Comparison of ENCODE assay signal across 8 cellular contexts in the genomic region with DNA sequence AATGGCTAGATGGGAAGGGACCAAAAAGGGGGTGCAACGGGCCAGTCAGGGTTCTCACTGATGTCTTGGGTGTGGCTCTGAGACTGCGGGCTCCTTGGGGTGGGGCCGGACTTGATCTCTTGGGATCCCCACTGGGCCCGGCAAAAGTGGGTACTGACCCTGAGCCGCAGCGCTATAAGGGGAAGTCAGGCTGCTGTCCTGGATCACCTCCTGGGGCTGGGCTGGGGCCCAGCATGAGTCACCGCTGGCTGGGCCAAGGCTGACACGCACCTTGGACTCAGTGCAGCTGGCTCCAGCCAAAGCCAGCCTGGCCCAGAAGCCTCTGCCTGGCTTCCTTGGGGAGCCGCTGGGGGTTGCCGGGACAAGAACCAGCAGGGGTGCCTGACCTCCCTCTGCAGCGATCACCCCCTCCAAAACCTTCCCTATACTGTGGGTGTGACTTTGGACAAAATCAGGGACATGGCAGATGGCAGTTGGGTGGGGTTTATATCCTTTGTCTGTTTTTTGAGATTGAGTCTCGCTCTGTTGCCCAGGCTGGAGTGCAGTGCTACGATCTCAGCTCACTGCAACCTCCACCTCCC. TPM values are rescaled to one million over a fixed set of nuclear protein-coding genes. Genes with fewer than 3 reads are reported as not detected.
DNase-seq lines count a peak whose midpoint lies in the region; ATAC-seq and TF ChIP-seq lines count a peak whose summit lies in the region.

No MANE protein-coding gene starts in this region.

- H3K4me3 Mint-ChIP-seq in CD8-positive, alpha-beta T cell: no peak overlapping the region
- no peak overlapping the region for H3K4me3 Mint-ChIP-seq in stimulated activated naive CD8-positive, alpha-beta T cell treated with anti-CD3 and anti-CD28 coated beads, Interleukin-15, Interleukin-2, amounts not matched to agents 100 ng/mL and 50 ng/mL, for 24 hours
- no peak overlapping the region for H3K4me3 Mint-ChIP-seq in activated T-helper 1 cell treated with anti-CD3 and anti-CD28 coated beads, Interleukin-12 subunit alpha, Interleukin-12 subunit beta, Interleukin-2, Interleukin-4 antibody, amounts not matched to agents 30 ng/mL and 10 ng/mL and 1 ng/mL, durations not matched to agents 14 hours and 24 hours and 36 hours
- H3K4me3 Mint-ChIP-seq in nephron progenitor cell: no peak overlapping the region

- 5 to 22% methylated on average over 11 to 13 of the region's 13 CpGs for WGBS in body of pancreas, 2 donors

- no peak for ATAC-seq in CD8-positive, alpha-beta T cell
- peak; percentile 82 for ATAC-seq in body of pancreas
- no peak for ATAC-seq in GM19324 (IDR thresholded peaks at IDR 0.05; ENCODE audit: low FRiP score, unreplicated experiment)

- H3K27ac Mint-ChIP-seq in CD8-positive, alpha-beta T cell: peak overlapping the region; percentile 57
- peak overlapping the region; percentile 52 for H3K27ac Mint-ChIP-seq in stimulated activated naive CD8-positive, alpha-beta T cell treated with anti-CD3 and anti-CD28 coated beads, Interleukin-15, Interleukin-2, amounts not matched to agents 100 ng/mL and 50 ng/mL, for 24 hours
- no peak overlapping the region for H3K27ac Mint-ChIP-seq in activated T-helper 1 cell treated with anti-CD3 and anti-CD28 coated beads, Interleukin-12 subunit alpha, Interleukin-12 subunit beta, Interleukin-2, Interleukin-4 antibody, amounts not matched to agents 30 ng/mL and 10 ng/mL and 1 ng/mL, durations not matched to agents 14 hours and 24 hours and 36 hours
- no peak overlapping the region for H3K27ac Mint-ChIP-seq in nephron progenitor cell

- intact Hi-C loops in CD8-positive, alpha-beta T cell (cut with DNase I, micrococcal nuclease): no loop called here
- intact Hi-C loops in body of pancreas (cut with DNase I): loop anchor here (10.0 kb wide), 1 partner anchor 60 kb away; no protein-coding TSS in a partner anchor
- intact Hi-C loops in activated T-helper 1 cell treated with anti-CD3 and anti-CD28 coated beads, Interleukin-12 subunit alpha, Interleukin-12 subunit beta, Interleukin-2, Interleukin-4 antibody, amounts not matched to agents 30 ng/mL and 10 ng/mL and 1 ng/mL, durations not matched to agents 14 hours and 24 hours and 36 hours (cut with micrococcal nuclease): loop anchor here (5.0 kb wide), 1 partner anchor 142 kb away; a partner anchor contains a TSS

- peak in 1 of 7 experiments; percentile 35 for DNase-seq in CD8-positive, alpha-beta T cell
- DNase-seq in MV-4-11 (lab: John Stamatoyannopoulos, UW) (peak; percentile 92), body of pancreas (peak; percentile 91 to 95 (median 94)), islet precursor cell (peak; percentile 84), nephron progenitor cell (no peak)
- no peak for DNase-seq in activated T-helper 1 cell treated with anti-CD3 and anti-CD28 coated beads, Interleukin-12 subunit alpha, Interleukin-12 subunit beta, Interleukin-2, Interleukin-4 antibody, amounts not matched to agents 30 ng/mL and 10 ng/mL and 1 ng/mL, durations not matched to agents 14 hours and 24 hours and 36 hours (ENCODE audit: low spot score)

- peaks cover 41% of the 10 kb centered on the region for H3K4me1 Mint-ChIP-seq in CD8-positive, alpha-beta T cell (ENCODE audit: low read depth)
- peaks cover 47% of the 10 kb centered on the region for H3K4me1 Mint-ChIP-seq in stimulated activated naive CD8-positive, alpha-beta T cell treated with anti-CD3 and anti-CD28 coated beads, Interleukin-15, Interleukin-2, amounts not matched to agents 100 ng/mL and 50 ng/mL, for 24 hours (ENCODE audit: low read depth)
- H3K4me1 Mint-ChIP-seq in activated T-helper 1 cell treated with anti-CD3 and anti-CD28 coated beads, Interleukin-12 subunit alpha, Interleukin-12 subunit beta, Interleukin-2, Interleukin-4 antibody, amounts not matched to agents 30 ng/mL and 10 ng/mL and 1 ng/mL, durations not matched to agents 14 hours and 24 hours and 36 hours (ENCODE audit: low read depth): peaks cover 11% of the 10 kb centered on the region
- peaks cover 28% of the 10 kb centered on the region for H3K4me1 Mint-ChIP-seq in nephron progenitor cell

- no peaks in the 10 kb centered on the region for H3K27me3 Mint-ChIP-seq in CD8-positive, alpha-beta T cell (ENCODE audit: low read depth)
- H3K27me3 Mint-ChIP-seq in stimulated activated naive CD8-positive, alpha-beta T cell treated with anti-CD3 and anti-CD28 coated beads, Interleukin-15, Interleukin-2, amounts not matched to agents 100 ng/mL and 50 ng/mL, for 24 hours: no peaks in the 10 kb centered on the region
- no peaks in the 10 kb centered on the region for H3K27me3 Mint-ChIP-seq in activated T-helper 1 cell treated with anti-CD3 and anti-CD28 coated beads, Interleukin-12 subunit alpha, Interleukin-12 subunit beta, Interleukin-2, Interleukin-4 antibody, amounts not matched to agents 30 ng/mL and 10 ng/mL and 1 ng/mL, durations not matched to agents 14 hours and 24 hours and 36 hours (ENCODE audit: insufficient read depth)
- peaks cover 6% of the 10 kb centered on the region for H3K27me3 Mint-ChIP-seq in nephron progenitor cell (ENCODE audit: low read depth, poor library complexity)

- no peak for TF ChIP-seq CTCF in CD8-positive, alpha-beta T cell (IDR thresholded peaks at IDR 0.05)
- TF ChIP-seq CTCF in body of pancreas (IDR thresholded peaks at IDR 0.05) (peak in 2 of 7 experiments; percentile 25 to 34), nephron progenitor cell (IDR thresholded peaks at IDR 0.05) (no peak)

- H3K27ac ChIP-seq in CD8-positive, alpha-beta T cell (ENCODE audit: low read depth, low read length): no peak overlapping the region
- peak overlapping the region; percentile 55 to 85 (median 79) for H3K27ac ChIP-seq in body of pancreas

- H3K36me3 ChIP-seq in CD8-positive, alpha-beta T cell (ENCODE audit: insufficient read depth, low read length): peaks cover 17% of the 10 kb centered on the region
- H3K36me3 ChIP-seq in body of pancreas (replicated peaks in 1 of 2; ENCODE audit: insufficient read depth in 1 of 2, low read depth in 2 of 2): peaks cover 6 to 7% of the 10 kb centered on the region in 2 donors

- H3K4me3 ChIP-seq in CD8-positive, alpha-beta T cell (ENCODE audit: low read depth, low read length): no peak overlapping the region
- H3K4me3 ChIP-seq in body of pancreas: no peak overlapping the region

- POLR2A ChIA-PET in CD8-positive, alpha-beta T cell (lab: Charles Lee): interaction anchor here (2.4 kb wide), 1 partner anchor 54 kb away, joined by 10 read pairs; no protein-coding TSS in a partner anchor

- peaks cover 24% of the 10 kb centered on the region for H3K36me3 Mint-ChIP-seq in CD8-positive, alpha-beta T cell
- H3K36me3 Mint-ChIP-seq in stimulated activated naive CD8-positive, alpha-beta T cell treated with anti-CD3 and anti-CD28 coated beads, Interleukin-15, Interleukin-2, amounts not matched to agents 100 ng/mL and 50 ng/mL, for 24 hours (ENCODE audit: low read depth): peaks cover 25% of the 10 kb centered on the region
- H3K36me3 Mint-ChIP-seq in activated T-helper 1 cell treated with anti-CD3 and anti-CD28 coated beads, Interleukin-12 subunit alpha, Interleukin-12 subunit beta, Interleukin-2, Interleukin-4 antibody, amounts not matched to agents 30 ng/mL and 10 ng/mL and 1 ng/mL, durations not matched to agents 14 hours and 24 hours and 36 hours (ENCODE audit: low read depth): peaks cover 27% of the 10 kb centered on the region
- H3K36me3 Mint-ChIP-seq in nephron progenitor cell (ENCODE audit: low read depth): peaks cover 40% of the 10 kb centered on the region

- CTCF ChIA-PET in CD8-positive, alpha-beta T cell (lab: Charles Lee): interaction anchor here (1.0 to 11.0 kb wide), 7 partner anchors 23 to 337 kb away, joined by 3 to 318 read pairs (median 7); a partner anchor contains a TSS

- TF ChIP-seq POLR2A in body of pancreas (IDR thresholded peaks at IDR 0.05): peak; percentile 32 to 57 (median 42)

- H3K27me3 ChIP-seq in CD8-positive, alpha-beta T cell (ENCODE audit: insufficient read depth, low read length): no peaks in the 10 kb centered on the region
- H3K27me3 ChIP-seq in body of pancreas: no peaks in the 10 kb centered on the region

- H3K4me1 ChIP-seq in CD8-positive, alpha-beta T cell (ENCODE audit: insufficient read depth, low read length): peaks cover 33% of the 10 kb centered on the region
- H3K4me1 ChIP-seq in body of pancreas: peaks cover 58% of the 10 kb centered on the region

- no peaks in the 10 kb centered on the region for H3K9me3 Mint-ChIP-seq in CD8-positive, alpha-beta T cell
- H3K9me3 Mint-ChIP-seq in stimulated activated naive CD8-positive, alpha-beta T cell treated with anti-CD3 and anti-CD28 coated beads, Interleukin-15, Interleukin-2, amounts not matched to agents 100 ng/mL and 50 ng/mL, for 24 hours: no peaks in the 10 kb centered on the region
- H3K9me3 Mint-ChIP-seq in activated T-helper 1 cell treated with anti-CD3 and anti-CD28 coated beads, Interleukin-12 subunit alpha, Interleukin-12 subunit beta, Interleukin-2, Interleukin-4 antibody, amounts not matched to agents 30 ng/mL and 10 ng/mL and 1 ng/mL, durations not matched to agents 14 hours and 24 hours and 36 hours: no peaks in the 10 kb centered on the region
- H3K9me3 Mint-ChIP-seq in nephron progenitor cell: no peaks in the 10 kb centered on the region

- H3K9me3 ChIP-seq in CD8-positive, alpha-beta T cell (ENCODE audit: low read length): no peaks in the 10 kb centered on the region
- no peaks in the 10 kb centered on the region for H3K9me3 ChIP-seq in body of pancreas

RNA-seq across cellular contexts. Expression of a gene that starts 0.6 kb away (rescaled TPM):
- total RNA-seq in CD8-positive, alpha-beta T cell: 10 to 100 TPM in 1 of 2 experiments, 1 to 10 TPM in 1; 7.6 to 10.4 TPM
- 1 to 10 TPM; 5.6 to 7.0 TPM for total RNA-seq in body of pancreas
- total RNA-seq in activated T-helper 1 cell treated with anti-CD3 and anti-CD28 coated beads, Interleukin-12 subunit alpha, Interleukin-12 subunit beta, Interleukin-2, Interleukin-4 antibody, amounts not matched to agents 30 ng/mL and 10 ng/mL and 1 ng/mL, durations not matched to agents 14 hours and 24 hours and 36 hours: 2.8 and 3.2 TPM in 2 replicates

RNA-seq across cellular contexts. Expression of a gene that starts 6.6 kb away (rescaled TPM):
- 1,000 to 10,000 TPM; 1,995 to 2,125 TPM for total RNA-seq in CD8-positive, alpha-beta T cell
- total RNA-seq in body of pancreas: 100 to 1,000 TPM; 250 to 607 TPM
- 431 and 455 TPM in 2 replicates for total RNA-seq in activated T-helper 1 cell treated with anti-CD3 and anti-CD28 coated beads, Interleukin-12 subunit alpha, Interleukin-12 subunit beta, Interleukin-2, Interleukin-4 antibody, amounts not matched to agents 30 ng/mL and 10 ng/mL and 1 ng/mL, durations not matched to agents 14 hours and 24 hours and 36 hours

RNA-seq across cellular contexts. Expression of a gene that starts 48.0 kb away (rescaled TPM):
- 10 to 100 TPM; 41.1 to 43.9 TPM for total RNA-seq in CD8-positive, alpha-beta T cell
- total RNA-seq in body of pancreas: 10 to 100 TPM; 45.7 to 94.6 TPM
- total RNA-seq in activated T-helper 1 cell treated with anti-CD3 and anti-CD28 coated beads, Interleukin-12 subunit alpha, Interleukin-12 subunit beta, Interleukin-2, Interleukin-4 antibody, amounts not matched to agents 30 ng/mL and 10 ng/mL and 1 ng/mL, durations not matched to agents 14 hours and 24 hours and 36 hours: 198 and 200 TPM in 2 replicates

RNA-seq across cellular contexts. Expression of a gene that starts 48.6 kb away (rescaled TPM):
- under 1 TPM in 1 of 2 experiments, not detected in 1; 0.71 TPM for total RNA-seq in CD8-positive, alpha-beta T cell
- under 1 TPM; under 0.01 to 0.26 TPM for total RNA-seq in body of pancreas
- not detected in 2 replicates for total RNA-seq in activated T-helper 1 cell treated with anti-CD3 and anti-CD28 coated beads, Interleukin-12 subunit alpha, Interleukin-12 subunit beta, Interleukin-2, Interleukin-4 antibody, amounts not matched to agents 30 ng/mL and 10 ng/mL and 1 ng/mL, durations not matched to agents 14 hours and 24 hours and 36 hours

Comparison
In these comparisons a context has a peak if more than half of its experiments do, and no peak if none do; other contexts are left out.
1. DNase-seq: peak in MV-4-11 (single experiment), body of pancreas (4 of 4) and islet precursor cell (single experiment); none in activated T-helper 1 cell treated with anti-CD3 and anti-CD28 coated beads, Interleukin-12 subunit alpha, Interleukin-12 subunit beta, Interleukin-2, Interleukin-4 antibody, amounts not matched to agents 30 ng/mL and 10 ng/mL and 1 ng/mL, durations not matched to agents 14 hours and 24 hours and 36 hours (single experiment) and nephron progenitor cell (single experiment).
2. H3K27ac Mint-ChIP-seq: peak in CD8-positive, alpha-beta T cell (single experiment) and stimulated activated naive CD8-positive, alpha-beta T cell treated with anti-CD3 and anti-CD28 coated beads, Interleukin-15, Interleukin-2, amounts not matched to agents 100 ng/mL and 50 ng/mL, for 24 hours (single experiment); none in activated T-helper 1 cell treated with anti-CD3 and anti-CD28 coated beads, Interleukin-12 subunit alpha, Interleukin-12 subunit beta, Interleukin-2, Interleukin-4 antibody, amounts not matched to agents 30 ng/mL and 10 ng/mL and 1 ng/mL, durations not matched to agents 14 hours and 24 hours and 36 hours (single experiment) and nephron progenitor cell (single experiment).
3. intact Hi-C loops: an anchor here in body of pancreas (10.0 kb wide) and activated T-helper 1 cell treated with anti-CD3 and anti-CD28 coated beads, Interleukin-12 subunit alpha, Interleukin-12 subunit beta, Interleukin-2, Interleukin-4 antibody, amounts not matched to agents 30 ng/mL and 10 ng/mL and 1 ng/mL, durations not matched to agents 14 hours and 24 hours and 36 hours (5.0 kb wide); none called in CD8-positive, alpha-beta T cell.